In the genomic region with DNA sequence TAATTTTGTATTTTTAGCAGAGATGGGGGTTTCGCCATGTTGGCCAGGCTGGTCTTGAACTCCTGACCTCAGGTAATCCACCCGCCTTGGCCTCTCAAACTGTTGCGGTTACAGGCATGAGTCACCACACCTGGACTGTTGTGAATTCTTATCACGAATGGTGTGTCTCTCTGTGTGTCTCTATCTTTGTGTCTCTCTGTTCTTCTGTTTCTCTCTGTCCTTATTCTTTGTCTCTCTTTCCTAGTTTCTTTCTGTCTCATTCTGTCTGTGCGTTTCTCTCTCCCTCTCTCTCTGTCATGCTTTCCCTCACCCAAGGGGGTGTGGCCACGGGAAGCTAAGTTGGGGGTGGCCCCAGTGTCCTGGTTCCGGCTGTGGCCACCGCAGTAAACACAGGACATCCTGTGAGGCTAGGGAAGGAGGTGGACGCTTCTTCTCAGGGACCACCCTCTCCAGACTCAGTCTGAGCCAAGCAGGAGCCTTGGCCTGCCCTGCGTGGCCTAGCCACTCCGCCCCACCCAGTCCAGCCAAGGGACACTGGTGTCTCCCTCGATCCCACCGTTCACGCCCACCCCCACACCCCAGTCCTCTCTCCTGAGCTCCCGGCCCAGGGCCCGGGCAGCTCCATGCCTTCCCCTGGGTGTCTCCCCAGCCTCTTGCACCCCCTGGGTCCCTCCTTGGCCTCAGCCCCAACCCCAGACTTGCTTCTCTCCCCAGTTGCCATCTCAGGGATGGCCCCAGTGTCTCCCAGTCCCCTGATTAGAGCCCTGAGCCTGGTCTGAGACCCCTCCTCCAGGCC, we compare ENCODE assay signal across 9 cellular contexts. TPM values are rescaled to one million over a fixed set of nuclear protein-coding genes. Genes with fewer than 3 reads are reported as not detected.
A peak's percentile ranks its signal among the peaks of the same experiment; 100 is the strongest.
DNase-seq lines count a peak whose midpoint lies in the region; ATAC-seq, FAIRE-seq and TF ChIP-seq lines count a peak whose summit lies in the region.
"Had no signal": no experiment of that assay in that cellular context is flagged by ENCODE, and none has a peak within 500 bp of the region (broad histone marks: within the 10 kb centered on the region; RNA-seq: fewer than 3 reads in every experiment).

No MANE protein-coding gene starts in this region.

- H3K4me3 ChIP-seq in NT2/D1 (ENCODE audit: insufficient read length, low read depth) = no peak overlapping the region
- H3K4me3 ChIP-seq in naive thymus-derived CD4-positive, alpha-beta T cell (ENCODE audit: low read length) = no peak overlapping the region

- H3K4me3 Mint-ChIP-seq in dendritic cell treated with granulocyte-macrophage colony-stimulating factor and Interleukin-4, amounts not matched to agents 40 ng/mL and 50 ng/mL, for 4 days = peak overlapping the region; percentile 1
- H3K4me3 Mint-ChIP-seq in naive thymus-derived CD4-positive, alpha-beta T cell = peak overlapping the region in 3 of 10 donors; percentile 52 to 55 (median 54)

- H3K27me3 Mint-ChIP-seq in dendritic cell treated with granulocyte-macrophage colony-stimulating factor and Interleukin-4, amounts not matched to agents 40 ng/mL and 50 ng/mL, for 4 days = peaks cover 11% of the 10 kb centered on the region
- peaks cover 0 to 5% (median 0%) of the 10 kb centered on the region in 5 donors for H3K27me3 Mint-ChIP-seq in naive thymus-derived CD4-positive, alpha-beta T cell

- TF ChIP-seq POLR2A in H54 (IDR thresholded peaks at IDR 0.05; ENCODE audit: low read depth, low read length) = no peak

- H3K9ac ChIP-seq in NT2/D1 (ENCODE audit: insufficient read length, low read depth) = peak overlapping the region; percentile 42

- H3K36me3 ChIP-seq in NT2/D1 (ENCODE audit: insufficient read depth, insufficient read length, low read length) = peaks cover under 1% of the 10 kb centered on the region
- no peaks in the 10 kb centered on the region for H3K36me3 ChIP-seq in naive thymus-derived CD4-positive, alpha-beta T cell (ENCODE audit: control insufficient read depth in 2 of 3, insufficient read depth in 3 of 3, low read length in 3 of 3)

- no peaks in the 10 kb centered on the region for H3K9me3 Mint-ChIP-seq in dendritic cell treated with granulocyte-macrophage colony-stimulating factor and Interleukin-4, amounts not matched to agents 40 ng/mL and 50 ng/mL, for 4 days
- peaks cover 0 to 3% (median 0%) of the 10 kb centered on the region in 11 donors for H3K9me3 Mint-ChIP-seq in naive thymus-derived CD4-positive, alpha-beta T cell

- H3K4me1 ChIP-seq in NT2/D1 (ENCODE audit: insufficient read depth, insufficient read length) = peaks cover 3% of the 10 kb centered on the region
- H3K4me1 ChIP-seq in naive thymus-derived CD4-positive, alpha-beta T cell (ENCODE audit: control insufficient read depth in 2 of 2, insufficient read depth in 2 of 2, low read length in 2 of 2) = peaks cover 0 to 4% of the 10 kb centered on the region in 2 donors

- peak overlapping the region; percentile 25 for H3K27ac ChIP-seq in naive thymus-derived CD4-positive, alpha-beta T cell (ENCODE audit: low read depth, low read length)
- H3K27ac ChIP-seq: VCaP had no signal

- peaks cover 10% of the 10 kb centered on the region for H3K36me3 Mint-ChIP-seq in dendritic cell treated with granulocyte-macrophage colony-stimulating factor and Interleukin-4, amounts not matched to agents 40 ng/mL and 50 ng/mL, for 4 days (ENCODE audit: low read depth)
- no peaks in the 10 kb centered on the region for H3K36me3 Mint-ChIP-seq in naive thymus-derived CD4-positive, alpha-beta T cell

- no peaks in the 10 kb centered on the region for H3K9me3 ChIP-seq in NT2/D1 (ENCODE audit: insufficient read depth, low read length)
- no peaks in the 10 kb centered on the region for H3K9me3 ChIP-seq in naive thymus-derived CD4-positive, alpha-beta T cell (ENCODE audit: control insufficient read depth in 2 of 3, low read length in 3 of 3)

- in situ Hi-C loops in Caki2 (cut with HindIII; ENCODE audit: low pct_unique_long_range_greater_than_20kb, low sequenced_read_pairs) = no loop called here

- POLR2A ChIA-PET in naive thymus-derived CD4-positive, alpha-beta T cell (lab: Charles Lee) = no interaction called here

- DNase-seq in Caki2 (ENCODE audit: low read depth) = peak; percentile 21
- no peak for DNase-seq in NT2/D1 (ENCODE audit: low read depth, low spot score)
- DNase-seq in naive thymus-derived CD4-positive, alpha-beta T cell = no peak
- no peak for DNase-seq in H54 (ENCODE audit: insufficient read length, low spot score)
- no peak for DNase-seq in NK-92 treated with Interleukin-12 subunit alpha and Interleukin-12 subunit beta, amount 100 ng/mL, for 24 hours (lab: John Stamatoyannopoulos, UW)
- no peak for DNase-seq in NCI-H1436 treated with DMSO at 0.1 percent for 48 hours (lab: John Stamatoyannopoulos, UW)

- FAIRE-seq in H54 (lab: Jason Lieb, UNC) = no peak

- intact Hi-C loops in dendritic cell treated with granulocyte-macrophage colony-stimulating factor and Interleukin-4, amounts not matched to agents 40 ng/mL and 50 ng/mL, for 4 days (cut with micrococcal nuclease) = no loop called here
- intact Hi-C loops in naive thymus-derived CD4-positive, alpha-beta T cell (cut with micrococcal nuclease) = no loop called here

- H3K27ac Mint-ChIP-seq in dendritic cell treated with granulocyte-macrophage colony-stimulating factor and Interleukin-4, amounts not matched to agents 40 ng/mL and 50 ng/mL, for 4 days = peak overlapping the region; percentile 69
- peak overlapping the region in 5 of 9 donors; percentile 14 to 74 (median 47) for H3K27ac Mint-ChIP-seq in naive thymus-derived CD4-positive, alpha-beta T cell

- CTCF ChIA-PET in naive thymus-derived CD4-positive, alpha-beta T cell (lab: Charles Lee) = no interaction called here

- ATAC-seq in naive thymus-derived CD4-positive, alpha-beta T cell = no peak
- ATAC-seq in GM18502 (IDR thresholded peaks at IDR 0.05; ENCODE audit: poor library complexity, unreplicated experiment) = no peak

- H3K4me1 Mint-ChIP-seq in dendritic cell treated with granulocyte-macrophage colony-stimulating factor and Interleukin-4, amounts not matched to agents 40 ng/mL and 50 ng/mL, for 4 days (ENCODE audit: low read depth) = peaks cover 41% of the 10 kb centered on the region
- peaks cover 6 to 44% (median 24%) of the 10 kb centered on the region in 7 donors for H3K4me1 Mint-ChIP-seq in naive thymus-derived CD4-positive, alpha-beta T cell

- H3K27me3 ChIP-seq in NT2/D1 (ENCODE audit: insufficient read depth, insufficient read length) = no peaks in the 10 kb centered on the region
- no peaks in the 10 kb centered on the region for H3K27me3 ChIP-seq in naive thymus-derived CD4-positive, alpha-beta T cell (ENCODE audit: control insufficient read depth in 2 of 2, insufficient read depth in 2 of 2, low read length in 2 of 2)

RNA-seq across cellular contexts. Expression of a gene that starts 3.9 kb away (rescaled TPM):
- 4.4 and 5.3 TPM in 2 replicates for total RNA-seq in Caki2 (2014; rRNA removed; shearing (Covaris generic); ENCODE audit: low replicate concordance)
- total RNA-seq in naive thymus-derived CD4-positive, alpha-beta T cell = 1 to 10 TPM in 4 of 5 experiments, under 1 TPM in 1; 0.85 to 4.0 (median 2.6) TPM
- under 1 TPM; 0.14 to 0.60 TPM for polyA plus RNA-seq in naive thymus-derived CD4-positive, alpha-beta T cell

RNA-seq across cellular contexts. Expression of a gene that starts 8.7 kb away (rescaled TPM):
- total RNA-seq in Caki2 (2014; rRNA removed; shearing (Covaris generic); ENCODE audit: low replicate concordance) = 31.7 and 35.5 TPM in 2 replicates
- total RNA-seq in naive thymus-derived CD4-positive, alpha-beta T cell = 10 to 100 TPM in 4 of 5 experiments, 1 to 10 TPM in 1; 8.1 to 30.9 (median 13.5) TPM
- polyA plus RNA-seq in naive thymus-derived CD4-positive, alpha-beta T cell = 1 to 10 TPM; 3.3 to 6.9 TPM

RNA-seq across cellular contexts. Expression of a gene that starts 27.0 kb away (rescaled TPM):
- total RNA-seq in Caki2 (2014; rRNA removed; shearing (Covaris generic); ENCODE audit: low replicate concordance) = 68.2 and 68.5 TPM in 2 replicates
- 10 to 100 TPM; 15.2 to 44.1 (median 17.8) TPM for total RNA-seq in naive thymus-derived CD4-positive, alpha-beta T cell
- polyA plus RNA-seq in naive thymus-derived CD4-positive, alpha-beta T cell = 1 to 10 TPM; 2.7 to 4.4 TPM

RNA-seq across cellular contexts. Expression of a gene that starts 27.1 kb away (rescaled TPM):
- total RNA-seq in Caki2 (2014; rRNA removed; shearing (Covaris generic); ENCODE audit: low replicate concordance) = not detected in 2 replicates
- under 1 TPM in 2 of 5 experiments, not detected in 3; 0.12 to 0.24 TPM for total RNA-seq in naive thymus-derived CD4-positive, alpha-beta T cell
- not detected for polyA plus RNA-seq in naive thymus-derived CD4-positive, alpha-beta T cell

RNA-seq across cellular contexts. Expression of a gene that starts 48.4 kb away (rescaled TPM):
- 649 and 783 TPM in 2 replicates for total RNA-seq in Caki2 (2014; rRNA removed; shearing (Covaris generic); ENCODE audit: low replicate concordance)
- 10 to 100 TPM; 11.0 to 42.2 (median 13.3) TPM for total RNA-seq in naive thymus-derived CD4-positive, alpha-beta T cell
- polyA plus RNA-seq in naive thymus-derived CD4-positive, alpha-beta T cell = 10 to 100 TPM; 27.6 TPM
